1 cellular context compared by ENCODE assay signal in the genomic region with DNA sequence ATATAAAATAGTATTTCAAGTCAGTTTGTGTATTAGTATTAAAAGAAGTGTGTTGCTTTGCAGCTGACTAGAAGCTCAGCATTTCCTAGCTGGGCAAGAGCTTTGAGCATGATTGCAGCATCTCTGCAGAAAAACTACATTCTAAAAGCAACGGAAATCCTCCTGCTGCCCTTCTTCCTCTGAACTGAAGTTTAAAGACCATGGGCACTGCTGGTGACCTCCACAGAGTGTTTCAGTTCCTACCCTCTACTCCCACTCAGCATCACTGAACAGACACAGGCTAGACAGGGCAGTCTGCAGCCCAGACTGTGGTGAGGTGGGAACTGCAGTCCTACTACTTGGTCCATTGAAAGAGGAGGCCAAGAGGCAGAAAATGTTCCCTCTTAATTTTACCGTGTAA.
TF ChIP-seq lines count a peak whose summit lies in the region.

No MANE protein-coding gene starts in this region.

TF ChIP-seq in GM12878, 131 proteins besides CTCF, POLR2A, EP300 and RAD21 (continued from another document):
- TF ChIP-seq ZBTB33 (IDR thresholded peaks at IDR 0.05) (no peak), SPI1 (IDR thresholded peaks at IDR 0.05; ENCODE audit: borderline replicate concordance, insufficient read depth, low read depth, low read length) (peak; percentile 12; the same call in 1 of the 2 replicates)
